21 cellular contexts compared by ENCODE assay signal in genomic region chr4:88014506-88014905, GRCh38.
"Had no signal": no experiment of that assay in that cellular context is flagged by ENCODE, and none has a peak within 500 bp of the region (broad histone marks: within the 10 kb centered on the region; RNA-seq: fewer than 3 reads in every experiment).

No MANE protein-coding gene starts in this region.

- H3K4me3 ChIP-seq: body of pancreas, lower lobe of right lung, right atrium auricular region, upper lobe of right lung had no signal

- ATAC-seq: activated T-helper 17 cell treated with anti-CD3 and anti-CD28 coated beads, Interleukin-2, amount 50 U/mL, for 72 hours; body of pancreas; left cardiac atrium; lower lobe of right lung; stimulated activated effector memory CD8-positive, alpha-beta T cell treated with anti-CD3 and anti-CD28 coated beads, Interleukin-12 subunit alpha, Interleukin-12 subunit beta, amount 100 ng/mL, for 72 hours; T-cell; upper lobe of right lung had no signal

- FAIRE-seq: small intestine had no signal

- H3K27ac ChIP-seq: lower lobe of right lung, parathyroid adenoma, right atrium auricular region, upper lobe of right lung had no signal

- DNase-seq: activated CD4-positive, alpha-beta T cell treated with anti-CD3 and anti-CD28 coated beads, Interleukin-2, amount 10 ng/mL, durations not matched to agents 7 days and 5 days; activated CD4-positive, CD25-positive, alpha-beta regulatory T cell; activated CD8-positive, alpha-beta memory T cell treated with anti-CD3 and anti-CD28 coated beads for 24 hours; activated naive CD4-positive, alpha-beta T cell treated with anti-CD3 and anti-CD28 coated beads, Interleukin-2, amount 10 ng/mL, durations not matched to agents 7 days and 5 days; activated T-cell treated with anti-CD3 and anti-CD28 coated beads for 4 hours; body of pancreas; central memory CD4-positive, alpha-beta T cell; cortex of kidney; effector memory CD4-positive, alpha-beta T cell; hypothalamus; immature natural killer cell; left cardiac atrium; lower lobe of right lung; midbrain; small intestine; T-cell; upper lobe of right lung had no signal

- H3K36me3 ChIP-seq: right atrium auricular region, upper lobe of right lung had no signal

- H3K4me1 ChIP-seq: parathyroid adenoma had no signal

- H3K9me3 ChIP-seq: body of pancreas, lower lobe of right lung, right atrium auricular region, upper lobe of right lung had no signal

- H3K27me3 ChIP-seq: body of pancreas, right atrium auricular region, upper lobe of right lung had no signal
